In genomic region chr22:24011735-24012068, GRCh38 we compare ENCODE assay signal across 6 cellular contexts. TPM values are rescaled to one million over a fixed set of nuclear protein-coding genes. Genes with fewer than 3 reads are reported as not detected.
DNase-seq lines count a peak whose midpoint lies in the region; ATAC-seq, FAIRE-seq and TF ChIP-seq lines count a peak whose summit lies in the region.

No MANE protein-coding gene starts in this region.

- peak overlapping the region; percentile 79 for H3K9ac ChIP-seq in SK-N-MC (ENCODE audit: insufficient read length)
- H3K9ac ChIP-seq in kidney (ENCODE audit: low read length in 2 of 2): peak overlapping the region; percentile 65 to 80

- intact Hi-C loops in kidney (cut with DNase I): no loop called here

- H3K9me3 ChIP-seq in SK-N-MC (ENCODE audit: low read depth, low read length): no peaks in the 10 kb centered on the region
- no peaks in the 10 kb centered on the region for H3K9me3 ChIP-seq in kidney (ENCODE audit: control insufficient read depth in 1 of 2, low read length in 2 of 2)

- FAIRE-seq in GM12891 (lab: Jason Lieb, UNC) (no peak), kidney (lab: Jason Lieb, UNC) (no peak)

- no peak for TF ChIP-seq POLR2A in GM12891 (IDR thresholded peaks at IDR 0.05; ENCODE audit: low read depth, low read length)

- H3K4me3 ChIP-seq in SK-N-MC (peak overlapping the region; percentile 77), kidney (ENCODE audit: low read length in 2 of 2) (peak overlapping the region; percentile 96 to 98)

- no peak for TF ChIP-seq CTCF in kidney (IDR thresholded peaks at IDR 0.05; ENCODE audit: borderline replicate concordance, extremely low read depth, insufficient read depth)

- no peak for DNase-seq in GM12891 (ENCODE audit: insufficient read length, low spot score)
- no peak for DNase-seq in SK-N-MC (ENCODE audit: low read depth, low spot score)
- no peak for DNase-seq in kidney
- no peak for DNase-seq in NCI-H1930 (lab: John Stamatoyannopoulos, UW)
- no peak for DNase-seq in GM19238 (ENCODE audit: insufficient read length, low spot score)

- H3K27ac ChIP-seq in SK-N-MC (no peak overlapping the region), kidney (ENCODE audit: low read depth in 2 of 2, low read length in 2 of 2) (peak overlapping the region; percentile 76)

- no peak for ATAC-seq in GM21786 (IDR thresholded peaks at IDR 0.05; ENCODE audit: unreplicated experiment)

- H3K36me3 ChIP-seq in SK-N-MC (ENCODE audit: insufficient read depth, low read length) (no peaks in the 10 kb centered on the region), kidney (ENCODE audit: control insufficient read depth in 1 of 2, insufficient read depth in 2 of 2, low read length in 2 of 2) (no peaks in the 10 kb centered on the region)

- H3K4me1 ChIP-seq in kidney (ENCODE audit: control insufficient read depth in 1 of 2, insufficient read depth in 1 of 2, low read depth in 1 of 2, low read length in 2 of 2): peaks cover 0 to 5% of the 10 kb centered on the region in 2 donors

TF ChIP-seq in GM12891, 5 proteins besides CTCF, POLR2A, EP300 and RAD21:
- no peak for TF ChIP-seq TAF1 (IDR thresholded peaks at IDR 0.05; ENCODE audit: low read depth, low read length)
- TF ChIP-seq PAX5 (IDR thresholded peaks at IDR 0.05; ENCODE audit: insufficient read depth, low read length, severe bottlenecking): peak; percentile 72
- TF ChIP-seq SPI1 (IDR thresholded peaks at IDR 0.05; ENCODE audit: low read depth, low read length): no peak

RNA-seq across cellular contexts. Expression of gene CABIN1, which starts 0.6 kb away (rescaled TPM):
- polyA plus RNA-seq in GM12891 (2012; ENCODE audit: low read depth, missing spikeins): 22.3 TPM
- 85.9 TPM for total RNA-seq in kidney
- polyA plus RNA-seq in kidney (ENCODE audit: insufficient read depth, low read depth, low replicate concordance): 34.8 TPM

RNA-seq across cellular contexts. Expression of gene GSTT4, which starts 6.4 kb away (rescaled TPM):
- not detected for polyA plus RNA-seq in GM12891 (2012; ENCODE audit: low read depth, missing spikeins)
- total RNA-seq in kidney: not detected
- not detected for polyA plus RNA-seq in kidney (ENCODE audit: insufficient read depth, low read depth, low replicate concordance)

RNA-seq across cellular contexts. Expression of gene GSTT2, which starts 31.8 kb away (rescaled TPM):
- polyA plus RNA-seq in GM12891 (2012; ENCODE audit: low read depth, missing spikeins): not detected
- 2.4 TPM for total RNA-seq in kidney
- 1.3 TPM for polyA plus RNA-seq in kidney (ENCODE audit: insufficient read depth, low read depth, low replicate concordance)

RNA-seq across cellular contexts. Expression of gene DDT, which starts 37.5 kb away (rescaled TPM):
- 301 TPM for polyA plus RNA-seq in GM12891 (2012; ENCODE audit: low read depth, missing spikeins)
- total RNA-seq in kidney: 97.4 TPM
- 448 TPM for polyA plus RNA-seq in kidney (ENCODE audit: insufficient read depth, low read depth, low replicate concordance)

RNA-seq across cellular contexts. Expression of gene DDTL, which starts 45.0 kb away (rescaled TPM):
- 2.6 TPM for polyA plus RNA-seq in GM12891 (2012; ENCODE audit: low read depth, missing spikeins)
- 5.6 TPM for total RNA-seq in kidney
- polyA plus RNA-seq in kidney (ENCODE audit: insufficient read depth, low read depth, low replicate concordance): 6.9 TPM
